10 cellular contexts compared by ENCODE assay signal in genomic region chr19:543912-544608, GRCh38. TPM values are rescaled to one million over a fixed set of nuclear protein-coding genes. Genes with fewer than 3 reads are reported as not detected.
A peak's percentile ranks its signal among the peaks of the same experiment; 100 is the strongest.
DNase-seq lines count a peak whose midpoint lies in the region; ATAC-seq and TF ChIP-seq lines count a peak whose summit lies in the region.
"Had no signal": no experiment of that assay in that cellular context is flagged by ENCODE, and none has a peak within 500 bp of the region (broad histone marks: within the 10 kb centered on the region; RNA-seq: fewer than 3 reads in every experiment).

TSS of gene GZMM (plus strand) at chr19:544053. CDS start at chr19:544072, 19 bp downstream.

- no peak within 1 kb of the TSS for H3K4ac ChIP-seq in IMR-90 (ENCODE audit: low read depth, low read length)

- no peak within 1 kb of the TSS for H2BK20ac ChIP-seq in IMR-90 (ENCODE audit: low read depth, low read length)

- H3K9ac ChIP-seq in IMR-90 (ENCODE audit: low read depth, low read length) = no peak within 1 kb of the TSS
- H3K9ac ChIP-seq: parathyroid adenoma had no signal

- WGBS in IMR-90 (ENCODE audit: extremely low coverage in 2 of 2, insufficient read length in 1 of 2), 2 experiments = 63% methylated on average over 11 of the region's 31 CpGs; no CpG with 5 or more reads in 1 of the 2 experiments

- in situ Hi-C loops in IMR-90 (cut with MboI; ENCODE audit: low sequenced_read_pairs) = no loop called here

- H3K23ac ChIP-seq in IMR-90 (ENCODE audit: low read depth, low read length) = no peak within 1 kb of the TSS

- H3K9me1 ChIP-seq in IMR-90 (ENCODE audit: insufficient read depth, low read length) = peaks cover 8% of the 10 kb centered on the region

- H3K9me3 ChIP-seq in IMR-90 (ENCODE audit: control insufficient read depth, insufficient read depth, low read length) = no peaks in the 10 kb centered on the region

- no TSS peak for BruUV-seq in IMR-90 (replicated peaks; lab: Mats Ljungman, UMichigan)

- H2AK5ac ChIP-seq in IMR-90 (ENCODE audit: low read depth, low read length) = no peak within 1 kb of the TSS

- H2AFZ ChIP-seq in IMR-90 (replicated peaks; ENCODE audit: low read length, poor library complexity) = no peak within 1 kb of the TSS
- H2AFZ ChIP-seq: parathyroid adenoma had no signal

- no peak within 1 kb of the TSS for H2AK9ac ChIP-seq in IMR-90 (replicated peaks; ENCODE audit: low read depth, low read length, poor library complexity)

- H3K4me1 ChIP-seq in IMR-90 (ENCODE audit: control insufficient read depth, insufficient read depth, low read length) = no peaks in the 10 kb centered on the region
- H3K4me1 ChIP-seq: parathyroid adenoma had no signal

- no peak within 1 kb of the TSS for H3K18ac ChIP-seq in IMR-90 (ENCODE audit: low read depth, low read length)

- DNase-seq in IMR-90 (no peak), left cardiac atrium (no peak), MV-4-11 (lab: John Stamatoyannopoulos, UW) (no peak), iPS-NIHi7 (ENCODE audit: extremely low spot score) (no peak), NCI-H2196 (lab: John Stamatoyannopoulos, UW; ENCODE audit: unreplicated experiment) (no peak)
- peak; percentile 67 to 71 for DNase-seq in activated CD8-positive, alpha-beta memory T cell treated with anti-CD3 and anti-CD28 coated beads for 4 hours (ENCODE audit: low read depth in 2 of 2)
- DNase-seq in stimulated activated CD8-positive, alpha-beta memory T cell treated with anti-CD3 and anti-CD28 coated beads, Interleukin-12 subunit alpha, Interleukin-12 subunit beta, amount 100 ng/mL, for 4 hours (ENCODE audit: low read depth) = peak; percentile 77
- DNase-seq: erythroblast had no signal

- H2BK5ac ChIP-seq in IMR-90 (ENCODE audit: low read depth, low read length, poor library complexity, severe bottlenecking) = no peak within 1 kb of the TSS

- POLR2A ChIA-PET in IMR-90 (lab: Charles Lee; ENCODE audit: unreplicated experiment) = no interaction called here

- dilution Hi-C loops in IMR-90 (cut with HindIII; ENCODE audit: low sequenced_read_pairs, unreplicated experiment) = no loop called here

- TF ChIP-seq POLR2A in IMR-90 (IDR thresholded peaks at IDR 0.05; ENCODE audit: low read depth, low read length) = no peak

- H2BK120ac ChIP-seq in IMR-90 (ENCODE audit: low read depth, low read length) = no peak within 1 kb of the TSS

- H4K8ac ChIP-seq in IMR-90 (ENCODE audit: low read depth in 2 of 2, low read length in 2 of 2) = no peak within 1 kb of the TSS

- no peak within 1 kb of the TSS for H4K5ac ChIP-seq in IMR-90 (ENCODE audit: low read depth, low read length)

- no peak within 1 kb of the TSS for H2BK15ac ChIP-seq in IMR-90 (ENCODE audit: low read depth, low read length)

- H4K20me1 ChIP-seq in IMR-90 (ENCODE audit: insufficient read depth, low read length) = peaks cover 7% of the 10 kb centered on the region

- CTCF ChIA-PET in IMR-90 (lab: Yijun Ruan, JAX) = no interaction called here

- H3K14ac ChIP-seq in IMR-90 (replicated peaks; ENCODE audit: low read depth, low read length) = no peak within 1 kb of the TSS

- TF ChIP-seq CTCF in IMR-90 (conservative IDR thresholded peaks at IDR 0.05; ENCODE audit: low read depth, low read length) = no peak

- no peak within 1 kb of the TSS for H3K4me3 ChIP-seq in IMR-90 (ENCODE audit: insufficient read depth, low read depth, low read length)

- intact Hi-C loops in IMR-90 (cut with micrococcal nuclease) = no loop called here
- intact Hi-C loops in left cardiac atrium (cut with DNase I) = no loop called here

- ATAC-seq in IMR-90 (ENCODE audit: low read depth) = peak; percentile 15; the same call in 1 of the 2 replicates
- peak; percentile 32 to 45 for ATAC-seq in left cardiac atrium
- no peak for ATAC-seq in GM21576 (IDR thresholded peaks at IDR 0.05; ENCODE audit: unreplicated experiment)

- H3K79me1 ChIP-seq in IMR-90 (ENCODE audit: low read depth in 1 of 2, low read length in 2 of 2) = no peaks in the 10 kb centered on the region; a peak in 1 of 4 replicates

- H3K56ac ChIP-seq in IMR-90 (ENCODE audit: extremely low read depth, insufficient read depth, low read length) = no peak within 1 kb of the TSS

- peaks cover 25% of the 10 kb centered on the region for H3K36me3 ChIP-seq in IMR-90 (ENCODE audit: control insufficient read depth, insufficient read depth, low read length)

- H3K27ac ChIP-seq in IMR-90 (ENCODE audit: insufficient read depth, low read length) = no peak within 1 kb of the TSS
- H3K27ac ChIP-seq: parathyroid adenoma had no signal

- no peak for TF ChIP-seq RAD21 in IMR-90 (IDR thresholded peaks at IDR 0.05; ENCODE audit: low read length)

- H4K91ac ChIP-seq in IMR-90 (ENCODE audit: insufficient read depth, low read depth, low read length) = no peak within 1 kb of the TSS

- no peaks in the 10 kb centered on the region for H3K27me3 ChIP-seq in IMR-90 (ENCODE audit: control insufficient read depth, insufficient read depth, low read length)

- no peak within 1 kb of the TSS for H3K4me2 ChIP-seq in IMR-90 (ENCODE audit: low read depth, low read length)

TF ChIP-seq in IMR-90, 13 proteins besides CTCF, POLR2A, EP300 and RAD21:
- no peak for TF ChIP-seq CHD1 (IDR thresholded peaks at IDR 0.05; ENCODE audit: low read depth, low read length)
- no peak for TF ChIP-seq BHLHE40 (IDR thresholded peaks at IDR 0.05; ENCODE audit: low read depth, low read length)
- no peak for TF ChIP-seq CEBPB (IDR thresholded peaks at IDR 0.05; ENCODE audit: low read depth, low read length)
- TF ChIP-seq MXI1 (IDR thresholded peaks at IDR 0.05; ENCODE audit: borderline replicate concordance, low read depth, low read length) = no peak
- TF ChIP-seq NFE2L2 (IDR thresholded peaks at IDR 0.05; ENCODE audit: low read depth, low read length) = no peak
- no peak for TF ChIP-seq RCOR1 (IDR thresholded peaks at IDR 0.05; ENCODE audit: insufficient replicate concordance, low read length)
- no peak for TF ChIP-seq SMC3 (IDR thresholded peaks at IDR 0.05; ENCODE audit: low read depth, low read length)
- no peak for TF ChIP-seq ELK1 (IDR thresholded peaks at IDR 0.05; ENCODE audit: borderline replicate concordance, low read depth, low read length)
- no peak for TF ChIP-seq USF2 (IDR thresholded peaks at IDR 0.05; ENCODE audit: low read depth, low read length)
- TF ChIP-seq MAZ (IDR thresholded peaks at IDR 0.05; ENCODE audit: borderline replicate concordance, low read depth, low read length) = no peak
- TF ChIP-seq FOS (IDR thresholded peaks at IDR 0.05; ENCODE audit: low read depth, low read length) = no peak
- TF ChIP-seq RFX5 (IDR thresholded peaks at IDR 0.05; ENCODE audit: low read depth, low read length) = no peak
- no peak for TF ChIP-seq MAFK (IDR thresholded peaks at IDR 0.05; ENCODE audit: low read depth, low read length)
TF ChIP-seq in IMR-90: peak in this region for 0.

RNA-seq across cellular contexts. Expression of gene GZMM, which starts in this region (rescaled TPM):
- not detected in 2 replicates for total RNA-seq in IMR-90 (2012; rRNA removed)
- 0.11 and 0.24 TPM in 2 replicates for polyA plus RNA-seq in IMR-90 (2012; rRNA removed)
- 0.23 and 0.81 TPM in 2 replicates for polyA plus RNA-seq in IMR-90 (2012; cell fraction: cytosol; rRNA removed)
- polyA plus RNA-seq in IMR-90 (2012; cell fraction: nucleus; rRNA removed; ENCODE audit: low replicate concordance) = 0.11 and 0.50 TPM in 2 replicates
- total RNA-seq in left cardiac atrium = 1 to 10 TPM in 1 of 2 donors, under 1 TPM in 1; 0.81 to 1.1 TPM

Comparison
In these comparisons a context has a peak if more than half of its experiments do, and no peak if none do; other contexts are left out.
1. Peak in ATAC-seq in IMR-90; RNA of the gene not detected or under 1 TPM.
2. DNase-seq: peak in activated CD8-positive, alpha-beta memory T cell treated with anti-CD3 and anti-CD28 coated beads for 4 hours (2 of 2) and stimulated activated CD8-positive, alpha-beta memory T cell treated with anti-CD3 and anti-CD28 coated beads, Interleukin-12 subunit alpha, Interleukin-12 subunit beta, amount 100 ng/mL, for 4 hours (single experiment); none in IMR-90 (single experiment), left cardiac atrium (single experiment), MV-4-11 (single experiment), iPS-NIHi7 (single experiment) and NCI-H2196 (single experiment).